ENCODE assay signal across 9 cellular contexts in genomic region chr22:38924197-38924952, GRCh38. TPM values are rescaled to one million over a fixed set of nuclear protein-coding genes. Genes with fewer than 3 reads are reported as not detected.
DNase-seq lines count a peak whose midpoint lies in the region; ATAC-seq and TF ChIP-seq lines count a peak whose summit lies in the region.
"Had no signal": no experiment of that assay in that cellular context is flagged by ENCODE, and none has a peak within 500 bp of the region (broad histone marks: within the 10 kb centered on the region; RNA-seq: fewer than 3 reads in every experiment).

No MANE protein-coding gene starts in this region.

- H3K9me3 Mint-ChIP-seq in nephron progenitor cell = no peaks in the 10 kb centered on the region
- H3K9me3 Mint-ChIP-seq: memory B cell had no signal

- DNase-seq in HAP-1 (ENCODE audit: low spot score in 2 of 2) (peak; percentile 75 to 76), NCI-H774 (lab: John Stamatoyannopoulos, UW) (peak; percentile 88), mucosa of descending colon (peak; percentile 80 to 88 (median 82)), nephron progenitor cell (no peak), GDM1 (lab: John Stamatoyannopoulos, UW) (no peak), activated gamma-delta T cell (lab: John Stamatoyannopoulos, UW) (no peak)

- H3K27me3 ChIP-seq in HAP-1 (ENCODE audit: low read depth) (no peaks in the 10 kb centered on the region), endocrine pancreas (ENCODE audit: control insufficient read depth, insufficient read depth, low read length) (no peaks in the 10 kb centered on the region)

- peaks cover 19% of the 10 kb centered on the region for H3K4me1 Mint-ChIP-seq in nephron progenitor cell

- H3K4me3 ChIP-seq in HAP-1 (peak overlapping the region; percentile 4; the same call in 1 of the 2 replicates), endocrine pancreas (ENCODE audit: control insufficient read depth, insufficient read depth, low read length) (peak overlapping the region; percentile 76), mucosa of descending colon (no peak overlapping the region)

- peak overlapping the region; percentile 60 for H3K9ac ChIP-seq in endocrine pancreas (ENCODE audit: control insufficient read depth, insufficient read depth, low read length)

- H3K4me3 Mint-ChIP-seq in nephron progenitor cell = no peak overlapping the region
- H3K4me3 Mint-ChIP-seq: memory B cell had no signal

- H3K9me3 ChIP-seq in HAP-1 (no peaks in the 10 kb centered on the region), endocrine pancreas (ENCODE audit: control insufficient read depth, low read length) (no peaks in the 10 kb centered on the region), mucosa of descending colon (no peaks in the 10 kb centered on the region)

- peaks cover 16% of the 10 kb centered on the region for H3K4me1 ChIP-seq in HAP-1
- peaks cover 11% of the 10 kb centered on the region for H3K4me1 ChIP-seq in endocrine pancreas (ENCODE audit: control insufficient read depth, insufficient read depth, low read length)
- H3K4me1 ChIP-seq in mucosa of descending colon (ENCODE audit: low read depth) = peaks cover 36% of the 10 kb centered on the region

- TF ChIP-seq CTCF in mucosa of descending colon (IDR thresholded peaks at IDR 0.05) = no peak
- TF ChIP-seq CTCF in nephron progenitor cell (IDR thresholded peaks at IDR 0.05) = no peak

- intact Hi-C loops in mucosa of descending colon (cut with DNase I, micrococcal nuclease) = no loop called here

- no peaks in the 10 kb centered on the region for H3K36me3 Mint-ChIP-seq in nephron progenitor cell (ENCODE audit: low read depth)
- H3K36me3 Mint-ChIP-seq: memory B cell had no signal

- no peak overlapping the region for H3K27ac Mint-ChIP-seq in nephron progenitor cell
- H3K27ac Mint-ChIP-seq: memory B cell had no signal

- peaks cover 46% of the 10 kb centered on the region for H3K27me3 Mint-ChIP-seq in nephron progenitor cell (ENCODE audit: low read depth, poor library complexity)

- in situ Hi-C loops in HAP-1 (cut with MboI; ENCODE audit: low sequenced_read_pairs) = no loop called here

- H3K36me3 ChIP-seq in HAP-1 (replicated peaks) (no peaks in the 10 kb centered on the region), endocrine pancreas (ENCODE audit: control insufficient read depth, insufficient read depth, low read length) (no peaks in the 10 kb centered on the region), mucosa of descending colon (ENCODE audit: low read depth) (no peaks in the 10 kb centered on the region)

- peak; percentile 74 for ATAC-seq in mucosa of descending colon
- ATAC-seq in GM18498 (IDR thresholded peaks at IDR 0.05; ENCODE audit: unreplicated experiment) = no peak

RNA-seq across cellular contexts. Expression of gene APOBEC3A, which starts 33.0 kb away (rescaled TPM):
- 10 to 100 TPM in 1 of 3 donors, 1 to 10 TPM in 1, under 1 TPM in 1; 0.92 to 23.6 (median 2.5) TPM for total RNA-seq in mucosa of descending colon

RNA-seq across cellular contexts. Expression of gene CBX6, which starts 52.4 kb away (rescaled TPM):
- 10 to 100 TPM; 15.7 to 84.0 (median 23.6) TPM for total RNA-seq in mucosa of descending colon

RNA-seq across cellular contexts. Expression of gene APOBEC3B, which starts 57.8 kb away (rescaled TPM):
- total RNA-seq in mucosa of descending colon = 10 to 100 TPM in 2 of 3 donors, 1 to 10 TPM in 1; 8.4 to 49.5 (median 23.6) TPM

Comparison
In these comparisons a context has a peak if more than half of its experiments do, and no peak if none do; other contexts are left out.
1. DNase-seq: peak in HAP-1 (2 of 2), NCI-H774 (single experiment) and mucosa of descending colon (3 of 3); none in nephron progenitor cell (single experiment), GDM1 (single experiment) and activated gamma-delta T cell (single experiment).